In genomic region chr10:23442936-23443335, GRCh38 we compare ENCODE assay signal across 12 cellular contexts. TPM values are rescaled to one million over a fixed set of nuclear protein-coding genes. Genes with fewer than 3 reads are reported as not detected.
A peak's percentile ranks its signal among the peaks of the same experiment; 100 is the strongest.
DNase-seq lines count a peak whose midpoint lies in the region; ATAC-seq and TF ChIP-seq lines count a peak whose summit lies in the region.
"Had no signal": no experiment of that assay in that cellular context is flagged by ENCODE, and none has a peak within 500 bp of the region (broad histone marks: within the 10 kb centered on the region; RNA-seq: fewer than 3 reads in every experiment).

No MANE protein-coding gene starts in this region.

- CTCF ChIA-PET in WTC11 (lab: Charles Lee): no interaction called here

- peak overlapping the region; percentile 44 for H3K27ac Mint-ChIP-seq in activated T-helper 1 cell treated with anti-CD3 and anti-CD28 coated beads, Interleukin-12 subunit alpha, Interleukin-12 subunit beta, Interleukin-2, Interleukin-4 antibody, amounts not matched to agents 30 ng/mL and 10 ng/mL and 1 ng/mL, durations not matched to agents 14 hours and 24 hours and 36 hours
- H3K27ac Mint-ChIP-seq in immature natural killer cell: no peak overlapping the region
- H3K27ac Mint-ChIP-seq in WTC11: no peak overlapping the region

- peaks cover 20% of the 10 kb centered on the region for H3K36me3 ChIP-seq in left ventricle myocardium inferior
- no peaks in the 10 kb centered on the region for H3K36me3 ChIP-seq in upper lobe of right lung
- H3K36me3 ChIP-seq in esophagus squamous epithelium: peaks cover 0 to 29% (median 0%) of the 10 kb centered on the region in 3 donors
- H3K36me3 ChIP-seq: MG63, pancreas had no signal

- H3K36me3 Mint-ChIP-seq in activated T-helper 1 cell treated with anti-CD3 and anti-CD28 coated beads, Interleukin-12 subunit alpha, Interleukin-12 subunit beta, Interleukin-2, Interleukin-4 antibody, amounts not matched to agents 30 ng/mL and 10 ng/mL and 1 ng/mL, durations not matched to agents 14 hours and 24 hours and 36 hours (ENCODE audit: low read depth): peaks cover 26% of the 10 kb centered on the region
- H3K36me3 Mint-ChIP-seq in immature natural killer cell: peaks cover 8 to 17% (median 11%) of the 10 kb centered on the region in 3 donors
- 0 out of 2 replicates have a peak, but pooled peaks cover 5% of the 10 kb centered on the region for H3K36me3 Mint-ChIP-seq in WTC11

- no peaks in the 10 kb centered on the region for H3K27me3 Mint-ChIP-seq in activated T-helper 1 cell treated with anti-CD3 and anti-CD28 coated beads, Interleukin-12 subunit alpha, Interleukin-12 subunit beta, Interleukin-2, Interleukin-4 antibody, amounts not matched to agents 30 ng/mL and 10 ng/mL and 1 ng/mL, durations not matched to agents 14 hours and 24 hours and 36 hours (ENCODE audit: insufficient read depth)
- H3K27me3 Mint-ChIP-seq in immature natural killer cell (ENCODE audit: low read depth in 3 of 3) (peaks cover 2 to 16% (median 14%) of the 10 kb centered on the region in 3 donors), WTC11 (ENCODE audit: low read depth) (peaks cover 15% of the 10 kb centered on the region)

- intact Hi-C loops in left ventricle myocardium inferior (cut with micrococcal nuclease): no loop called here
- intact Hi-C loops in left ventricle myocardium superior (cut with micrococcal nuclease): loop anchor here (10.0 kb wide), 1 partner anchor 98 kb away; the partner anchor contains the start of gene C10orf67
- intact Hi-C loops in activated T-helper 1 cell treated with anti-CD3 and anti-CD28 coated beads, Interleukin-12 subunit alpha, Interleukin-12 subunit beta, Interleukin-2, Interleukin-4 antibody, amounts not matched to agents 30 ng/mL and 10 ng/mL and 1 ng/mL, durations not matched to agents 14 hours and 24 hours and 36 hours (cut with micrococcal nuclease): loop anchor here (5.0 to 10.0 kb wide), 4 partner anchors 346 to 1438 kb away; partner anchors contain the start of genes DNAJC1, KIAA1217 and MSRB2
- intact Hi-C loops in upper lobe of right lung (cut with DNase I): no loop called here
- intact Hi-C loops in esophagus squamous epithelium (cut with DNase I): no loop called here

- H3K9me3 ChIP-seq in left ventricle myocardium inferior (replicated peaks) (no peaks in the 10 kb centered on the region), upper lobe of right lung (no peaks in the 10 kb centered on the region), esophagus squamous epithelium (no peaks in the 10 kb centered on the region)
- H3K9me3 ChIP-seq: MG63, pancreas had no signal

- H3K27me3 ChIP-seq in left ventricle myocardium inferior (ENCODE audit: low read depth): no peaks in the 10 kb centered on the region
- H3K27me3 ChIP-seq in upper lobe of right lung: no peaks in the 10 kb centered on the region
- H3K27me3 ChIP-seq in esophagus squamous epithelium: no peaks in the 10 kb centered on the region
- H3K27me3 ChIP-seq: MG63, pancreas had no signal

- ATAC-seq in left ventricle myocardium superior (no peak), upper lobe of right lung (no peak), WTC11 (no peak)
- ATAC-seq: pancreas had no signal

- H3K4me1 Mint-ChIP-seq in activated T-helper 1 cell treated with anti-CD3 and anti-CD28 coated beads, Interleukin-12 subunit alpha, Interleukin-12 subunit beta, Interleukin-2, Interleukin-4 antibody, amounts not matched to agents 30 ng/mL and 10 ng/mL and 1 ng/mL, durations not matched to agents 14 hours and 24 hours and 36 hours (ENCODE audit: low read depth): peaks cover 58% of the 10 kb centered on the region
- H3K4me1 Mint-ChIP-seq in immature natural killer cell (peaks cover 37 to 42% of the 10 kb centered on the region in 2 donors), WTC11 (peaks cover 22% of the 10 kb centered on the region)

- POLR2A ChIA-PET in WTC11 (lab: Charles Lee): no interaction called here

- H3K4me3 Mint-ChIP-seq in activated T-helper 1 cell treated with anti-CD3 and anti-CD28 coated beads, Interleukin-12 subunit alpha, Interleukin-12 subunit beta, Interleukin-2, Interleukin-4 antibody, amounts not matched to agents 30 ng/mL and 10 ng/mL and 1 ng/mL, durations not matched to agents 14 hours and 24 hours and 36 hours: peak overlapping the region; percentile 95
- H3K4me3 Mint-ChIP-seq in immature natural killer cell (no peak overlapping the region), WTC11 (no peak overlapping the region)

- peaks cover 86% of the 10 kb centered on the region for H3K4me1 ChIP-seq in left ventricle myocardium inferior
- H3K4me1 ChIP-seq in upper lobe of right lung: peaks cover 38% of the 10 kb centered on the region
- peaks cover 10 to 54% (median 29%) of the 10 kb centered on the region in 3 donors for H3K4me1 ChIP-seq in esophagus squamous epithelium

- no peak for TF ChIP-seq POLR2A in esophagus squamous epithelium (IDR thresholded peaks at IDR 0.05)

- H3K4me3 ChIP-seq in left ventricle myocardium inferior (peak overlapping the region; percentile 87), upper lobe of right lung (peak overlapping the region; percentile 79), esophagus squamous epithelium (peak overlapping the region in 2 of 4 donors; percentile 79 to 98)
- H3K4me3 ChIP-seq: MG63, pancreas had no signal

- TF ChIP-seq CTCF in left ventricle myocardium inferior (IDR thresholded peaks at IDR 0.05; ENCODE audit: borderline replicate concordance): no peak
- no peak for TF ChIP-seq CTCF in upper lobe of right lung (IDR thresholded peaks at IDR 0.05)
- TF ChIP-seq CTCF in esophagus squamous epithelium (IDR thresholded peaks at IDR 0.05): no peak
- no peak for TF ChIP-seq CTCF in WTC11 (IDR thresholded peaks at IDR 0.05)

- DNase-seq in left ventricle myocardium inferior: no peak
- no peak for DNase-seq in left ventricle myocardium superior
- no peak for DNase-seq in activated T-helper 1 cell treated with anti-CD3 and anti-CD28 coated beads, Interleukin-12 subunit alpha, Interleukin-12 subunit beta, Interleukin-2, Interleukin-4 antibody, amounts not matched to agents 30 ng/mL and 10 ng/mL and 1 ng/mL, durations not matched to agents 14 hours and 24 hours and 36 hours (ENCODE audit: low spot score)
- peak; percentile 23 for DNase-seq in glomerular visceral epithelial cell (ENCODE audit: extremely low spot score)
- DNase-seq in upper lobe of right lung: no peak
- DNase-seq in esophagus squamous epithelium (lab: John Stamatoyannopoulos, UW): no peak
- DNase-seq in immature natural killer cell: no peak
- no peak for DNase-seq in WTC11 (ENCODE audit: low spot score)
- DNase-seq: MG63, NCI-H82, pancreas had no signal

- 25 to 36% methylated on average over 2 of the region's 2 CpGs for WGBS in esophagus squamous epithelium, 2 donors

- H3K9me3 Mint-ChIP-seq in activated T-helper 1 cell treated with anti-CD3 and anti-CD28 coated beads, Interleukin-12 subunit alpha, Interleukin-12 subunit beta, Interleukin-2, Interleukin-4 antibody, amounts not matched to agents 30 ng/mL and 10 ng/mL and 1 ng/mL, durations not matched to agents 14 hours and 24 hours and 36 hours: no peaks in the 10 kb centered on the region
- no peaks in the 10 kb centered on the region for H3K9me3 Mint-ChIP-seq in immature natural killer cell
- H3K9me3 Mint-ChIP-seq in WTC11: no peaks in the 10 kb centered on the region

- H3K27ac ChIP-seq in left ventricle myocardium inferior (replicated peaks) (peak overlapping the region; percentile 1), upper lobe of right lung (no peak overlapping the region), esophagus squamous epithelium (no peak overlapping the region)
- H3K27ac ChIP-seq: pancreas, VCaP had no signal

TF ChIP-seq in WTC11, 78 proteins besides CTCF, POLR2A, EP300 and RAD21 (continues in another document):
- TF ChIP-seq ZNF263 (CRISPR knock-in tag; IDR thresholded peaks at IDR 0.05; ENCODE audit: low read depth) (no peak), OVOL2 (CRISPR knock-in tag; IDR thresholded peaks at IDR 0.05; ENCODE audit: borderline replicate concordance) (no peak), ZNF281 (CRISPR knock-in tag; IDR thresholded peaks at IDR 0.05) (no peak), TP53 (CRISPR knock-in tag; IDR thresholded peaks at IDR 0.05) (no peak)

RNA-seq across cellular contexts. Expression of gene OTUD1, which starts 4.1 kb away (rescaled TPM):
- 19.5 TPM for total RNA-seq in left ventricle myocardium inferior
- total RNA-seq in left ventricle myocardium superior: 14.6 TPM
- 19.1 and 20.3 TPM in 2 replicates for total RNA-seq in activated T-helper 1 cell treated with anti-CD3 and anti-CD28 coated beads, Interleukin-12 subunit alpha, Interleukin-12 subunit beta, Interleukin-2, Interleukin-4 antibody, amounts not matched to agents 30 ng/mL and 10 ng/mL and 1 ng/mL, durations not matched to agents 14 hours and 24 hours and 36 hours
- 29.4 TPM for total RNA-seq in upper lobe of right lung
- total RNA-seq in esophagus squamous epithelium: 10 to 100 TPM in 1 of 4 donors, 1 to 10 TPM in 3; 4.3 to 10.1 (median 6.4) TPM
- 1 to 10 TPM; 3.4 to 4.0 (median 3.9) TPM for polyA plus RNA-seq in immature natural killer cell
- 7.9 to 9.8 TPM (median 9.0 TPM) in 3 replicates for total RNA-seq in WTC11 (2021)

Comparison
In these comparisons a context has a peak if more than half of its experiments do, and no peak if none do; other contexts are left out.
1. intact Hi-C loops: an anchor here in left ventricle myocardium superior (10.0 kb wide) and activated T-helper 1 cell treated with anti-CD3 and anti-CD28 coated beads, Interleukin-12 subunit alpha, Interleukin-12 subunit beta, Interleukin-2, Interleukin-4 antibody, amounts not matched to agents 30 ng/mL and 10 ng/mL and 1 ng/mL, durations not matched to agents 14 hours and 24 hours and 36 hours (5.0 to 10.0 kb wide); none called in left ventricle myocardium inferior, upper lobe of right lung and esophagus squamous epithelium.